Comparison of ENCODE assay signal across 9 cellular contexts in the genomic region with DNA sequence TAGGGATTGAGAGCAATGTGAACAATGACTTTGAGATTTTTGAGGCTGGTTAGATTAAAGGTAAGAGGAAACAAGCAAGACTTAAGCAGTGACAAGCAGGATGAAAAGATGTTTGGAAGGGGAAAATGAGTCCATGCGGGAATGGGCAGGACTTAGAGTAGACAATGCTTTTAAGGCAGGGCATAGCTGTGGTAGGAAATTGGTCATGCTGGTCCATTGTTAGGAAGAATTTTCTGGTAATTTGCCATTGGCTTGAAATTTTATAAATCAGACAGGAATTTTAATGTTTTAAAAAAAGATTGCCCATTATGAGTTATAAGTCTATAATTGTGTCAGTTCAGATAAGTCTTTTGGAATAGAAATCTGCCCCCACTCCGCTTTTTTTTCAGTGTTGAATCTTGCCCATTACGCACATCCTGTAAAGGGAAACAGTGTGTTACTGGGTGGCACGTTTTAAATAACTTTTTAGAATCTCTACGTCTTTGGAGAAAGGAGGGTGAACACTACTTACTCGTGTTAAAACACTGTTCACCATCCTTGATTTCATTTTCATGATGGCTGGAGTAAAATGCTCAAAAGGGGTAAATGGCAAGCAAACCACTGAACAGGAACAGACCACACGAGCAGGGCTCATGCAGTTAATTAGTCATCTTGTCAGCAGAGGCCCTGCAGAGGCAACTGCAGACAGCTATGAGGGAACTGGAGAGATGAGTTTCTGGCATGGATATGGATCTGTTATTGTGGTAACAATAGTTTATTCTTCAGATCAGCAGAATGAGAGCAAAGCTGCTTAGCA. TPM values are rescaled to one million over a fixed set of nuclear protein-coding genes. Genes with fewer than 3 reads are reported as not detected.
DNase-seq lines count a peak whose midpoint lies in the region; ATAC-seq, FAIRE-seq and TF ChIP-seq lines count a peak whose summit lies in the region.
"Had no signal": no experiment of that assay in that cellular context is flagged by ENCODE, and none has a peak within 500 bp of the region (broad histone marks: within the 10 kb centered on the region; RNA-seq: fewer than 3 reads in every experiment).

No MANE protein-coding gene starts in this region.

- peaks cover 47% of the 10 kb centered on the region for H3K79me2 ChIP-seq in SK-N-SH (ENCODE audit: insufficient read depth)

- TF ChIP-seq POLR2A in prostate gland (IDR thresholded peaks at IDR 0.05), result no peak

- H3K4me2 ChIP-seq in SK-N-SH, result peak overlapping the region; percentile 72

- H4K20me1 ChIP-seq in SK-N-SH (ENCODE audit: insufficient read depth), result no peaks in the 10 kb centered on the region

- H3K4me1 Mint-ChIP-seq in CD4-positive, CD25-positive, alpha-beta regulatory T cell, result peaks cover 0 to 9% (median 3%) of the 10 kb centered on the region in 4 donors

- peak overlapping the region; percentile 48; the same call in 1 of the 2 replicates for H3K9ac ChIP-seq in SK-N-SH

- H3K9me3 Mint-ChIP-seq in CD4-positive, CD25-positive, alpha-beta regulatory T cell, result no peaks in the 10 kb centered on the region

- no peak for FAIRE-seq in frontal cortex (lab: Jason Lieb, UNC)

- POLR2A ChIA-PET in SK-N-SH (lab: Yijun Ruan, JAX), result interaction anchor here (0.6 to 0.8 kb wide), 2 partner anchors 114 to 471 kb away, joined by 3 read pairs; no protein-coding TSS in a partner anchor

- TF ChIP-seq CTCF in SK-N-SH (IDR thresholded peaks at IDR 0.05) (no peak), foreskin keratinocyte (conservative IDR thresholded peaks at IDR 0.05) (no peak), prostate gland (IDR thresholded peaks at IDR 0.05) (no peak)

- H3K36me3 Mint-ChIP-seq in CD4-positive, CD25-positive, alpha-beta regulatory T cell, result no peaks in the 10 kb centered on the region

- no peaks in the 10 kb centered on the region for H3K27me3 Mint-ChIP-seq in CD4-positive, CD25-positive, alpha-beta regulatory T cell

- H3K27me3 ChIP-seq in CD4-positive, CD25-positive, alpha-beta regulatory T cell (ENCODE audit: control insufficient read depth, insufficient read depth, low read length), result no peaks in the 10 kb centered on the region
- H3K27me3 ChIP-seq in SK-N-SH (ENCODE audit: insufficient read depth), result no peaks in the 10 kb centered on the region
- no peaks in the 10 kb centered on the region for H3K27me3 ChIP-seq in foreskin keratinocyte
- H3K27me3 ChIP-seq in prostate gland (replicated peaks; ENCODE audit: insufficient read depth), result no peaks in the 10 kb centered on the region

- 26% methylated on average over 7 of the region's 7 CpGs for WGBS in SK-N-SH (ENCODE audit: low lambda C conversion rate)
- WGBS in prostate gland, result 29% methylated on average over 7 of the region's 7 CpGs

- intact Hi-C loops in prostate gland (cut with DNase I), result no loop called here

- H3K27ac Mint-ChIP-seq in CD4-positive, CD25-positive, alpha-beta regulatory T cell, result no peak overlapping the region

- no peak overlapping the region for H3K27ac ChIP-seq in CD4-positive, CD25-positive, alpha-beta regulatory T cell (ENCODE audit: insufficient read depth, low read length, poor library complexity, severe bottlenecking)
- H3K27ac ChIP-seq in SK-N-SH (ENCODE audit: low read depth in 2 of 2, low read length in 1 of 2) (peak overlapping the region; percentile 81 to 94), foreskin keratinocyte (peak overlapping the region; percentile 52), prostate gland (peak overlapping the region; percentile 27 to 56)

- H3K4me3 Mint-ChIP-seq in CD4-positive, CD25-positive, alpha-beta regulatory T cell, result no peak overlapping the region

- no peaks in the 10 kb centered on the region for H3K9me3 ChIP-seq in CD4-positive, CD25-positive, alpha-beta regulatory T cell (ENCODE audit: control insufficient read depth in 2 of 2, low read length in 2 of 2)
- H3K9me3 ChIP-seq in SK-N-SH (no peaks in the 10 kb centered on the region), prostate gland (no peaks in the 10 kb centered on the region)

- peak; percentile 32; the same call in 1 of the 2 replicates for TF ChIP-seq RAD21 in SK-N-SH (IDR thresholded peaks at IDR 0.05; ENCODE audit: low read length)

- no peak overlapping the region; the same call in 1 of the 2 replicates for H2AFZ ChIP-seq in SK-N-SH (ENCODE audit: low read depth)

- H3K4me1 ChIP-seq in CD4-positive, CD25-positive, alpha-beta regulatory T cell (ENCODE audit: control insufficient read depth, insufficient read depth, low read length, poor library complexity, severe bottlenecking), result peaks cover 5% of the 10 kb centered on the region
- H3K4me1 ChIP-seq in SK-N-SH (ENCODE audit: control insufficient read depth in 1 of 2, insufficient read depth in 2 of 2, low read depth in 1 of 2, low read length in 1 of 2), result peaks cover 20 to 42% of the 10 kb centered on the region in 2 experiments
- peaks cover 54% of the 10 kb centered on the region for H3K4me1 ChIP-seq in foreskin keratinocyte
- no peaks in the 10 kb centered on the region for H3K4me1 ChIP-seq in prostate gland (replicated peaks)

- peak; percentile 25 to 78; a peak in 2 of 4 replicates for TF ChIP-seq EP300 in SK-N-SH (IDR thresholded peaks at IDR 0.05; ENCODE audit: borderline replicate concordance in 1 of 2, low read depth in 1 of 2, low read length in 1 of 2)

- CTCF ChIA-PET in SK-N-SH (lab: Yijun Ruan, JAX), result interaction anchor here (1.2 kb wide), 1 partner anchor 17 kb away, joined by 4 read pairs; no protein-coding TSS in a partner anchor

- no peaks in the 10 kb centered on the region for H3K36me3 ChIP-seq in CD4-positive, CD25-positive, alpha-beta regulatory T cell (ENCODE audit: control insufficient read depth, insufficient read depth, low read length)
- H3K36me3 ChIP-seq in SK-N-SH (replicated peaks in 1 of 2; ENCODE audit: control insufficient read depth in 1 of 2, insufficient read depth in 2 of 2, low read length in 1 of 2), result peaks cover 0 to under 1% of the 10 kb centered on the region in 2 experiments
- no peaks in the 10 kb centered on the region for H3K36me3 ChIP-seq in prostate gland

- peak; percentile 76 to 78 for ATAC-seq in CD4-positive, CD25-positive, alpha-beta regulatory T cell (ENCODE audit: low read depth in 2 of 2)
- ATAC-seq in GM19372 (IDR thresholded peaks at IDR 0.05; ENCODE audit: low read depth, unreplicated experiment), result peak; percentile 81
- peak; percentile 83 for ATAC-seq in HG03354 (IDR thresholded peaks at IDR 0.05; ENCODE audit: poor library complexity, severe bottlenecking, unreplicated experiment)
- peak; percentile 87 for ATAC-seq in foreskin keratinocyte

- no peaks in the 10 kb centered on the region for H3K9me2 ChIP-seq in SK-N-SH

- peak in 2 of 3 donors; percentile 46 to 57 for DNase-seq in CD4-positive, CD25-positive, alpha-beta regulatory T cell
- DNase-seq in SK-N-SH (peak; percentile 55), foreskin keratinocyte (peak; percentile 57 to 78), prostate gland (ENCODE audit: low spot score) (peak; percentile 24), frontal cortex (ENCODE audit: low spot score in 2 of 2) (no peak), NCI-H748 treated with DMSO at 0.1 percent for 48 hours (lab: John Stamatoyannopoulos, UW) (no peak)

- peak overlapping the region; percentile 14 for H3K4me3 ChIP-seq in CD4-positive, CD25-positive, alpha-beta regulatory T cell (ENCODE audit: low read depth, low read length)
- H3K4me3 ChIP-seq in SK-N-SH (ENCODE audit: low read depth in 2 of 2, low read length in 1 of 2), result peak overlapping the region; percentile 7 to 12; a peak in 2 of 4 replicates
- H3K4me3 ChIP-seq in prostate gland, result no peak overlapping the region
- H3K4me3 ChIP-seq: SK-N-MC had no signal

- peaks cover 49% of the 10 kb centered on the region for H3F3A ChIP-seq in SK-N-SH (replicated peaks; ENCODE audit: insufficient read depth)

TF ChIP-seq in SK-N-SH, 30 proteins besides CTCF, POLR2A, EP300 and RAD21 (continues in another document):
- peak; percentile 71 for TF ChIP-seq MXI1 (IDR thresholded peaks at IDR 0.05; ENCODE audit: low read depth, low read length)
- peak; percentile 76 for TF ChIP-seq TCF12 (IDR thresholded peaks at IDR 0.05)
- no peak for TF ChIP-seq REST (IDR thresholded peaks at IDR 0.05; ENCODE audit: low read depth, low read length)
- TF ChIP-seq JUND (IDR thresholded peaks at IDR 0.05), result peak; percentile 39; the same call in 1 of the 2 replicates
- TF ChIP-seq MAX (IDR thresholded peaks at IDR 0.05; ENCODE audit: low read depth), result peak; percentile 89

RNA-seq across cellular contexts. Expression of gene SWAP70, which starts 25.0 kb away (rescaled TPM):
- 6.1 TPM for total RNA-seq in CD4-positive, CD25-positive, alpha-beta regulatory T cell
- polyA plus RNA-seq in CD4-positive, CD25-positive, alpha-beta regulatory T cell, result 10 to 100 TPM; 10.6 to 16.3 (median 14.0) TPM
- polyA plus RNA-seq in SK-N-SH (2012; rRNA removed), result 10.6 and 11.9 TPM in 2 replicates
- polyA plus RNA-seq in SK-N-SH (2012; cell fraction: cytosol; rRNA removed), result 14.5 and 15.9 TPM in 2 replicates
- 3.8 and 7.6 TPM in 2 replicates for polyA plus RNA-seq in SK-N-SH (2012; cell fraction: nucleus; rRNA removed)
- total RNA-seq in foreskin keratinocyte, result 31.5 and 31.7 TPM in 2 replicates
- 9.5 and 10.6 TPM in 2 replicates for polyA plus RNA-seq in foreskin keratinocyte
- 10 to 100 TPM; 20.8 to 25.2 TPM for total RNA-seq in prostate gland
- 9.8 TPM for total RNA-seq in frontal cortex

Comparison
In these comparisons a context has a peak if more than half of its experiments do, and no peak if none do; other contexts are left out.
1. DNase-seq: peak in CD4-positive, CD25-positive, alpha-beta regulatory T cell (2 of 3), SK-N-SH (single experiment), foreskin keratinocyte (2 of 2) and prostate gland (single experiment); none in frontal cortex (0 of 2) and NCI-H748 treated with DMSO at 0.1 percent for 48 hours (single experiment).
2. H3K4me3 ChIP-seq: peak in CD4-positive, CD25-positive, alpha-beta regulatory T cell (single experiment) and SK-N-SH (2 of 2); none in prostate gland (0 of 2).
3. Peak in every context shown above with its lines, with median percentiles within 50 percentile points of each other: ATAC-seq.